1 cellular context compared by ENCODE assay signal in the genomic region with DNA sequence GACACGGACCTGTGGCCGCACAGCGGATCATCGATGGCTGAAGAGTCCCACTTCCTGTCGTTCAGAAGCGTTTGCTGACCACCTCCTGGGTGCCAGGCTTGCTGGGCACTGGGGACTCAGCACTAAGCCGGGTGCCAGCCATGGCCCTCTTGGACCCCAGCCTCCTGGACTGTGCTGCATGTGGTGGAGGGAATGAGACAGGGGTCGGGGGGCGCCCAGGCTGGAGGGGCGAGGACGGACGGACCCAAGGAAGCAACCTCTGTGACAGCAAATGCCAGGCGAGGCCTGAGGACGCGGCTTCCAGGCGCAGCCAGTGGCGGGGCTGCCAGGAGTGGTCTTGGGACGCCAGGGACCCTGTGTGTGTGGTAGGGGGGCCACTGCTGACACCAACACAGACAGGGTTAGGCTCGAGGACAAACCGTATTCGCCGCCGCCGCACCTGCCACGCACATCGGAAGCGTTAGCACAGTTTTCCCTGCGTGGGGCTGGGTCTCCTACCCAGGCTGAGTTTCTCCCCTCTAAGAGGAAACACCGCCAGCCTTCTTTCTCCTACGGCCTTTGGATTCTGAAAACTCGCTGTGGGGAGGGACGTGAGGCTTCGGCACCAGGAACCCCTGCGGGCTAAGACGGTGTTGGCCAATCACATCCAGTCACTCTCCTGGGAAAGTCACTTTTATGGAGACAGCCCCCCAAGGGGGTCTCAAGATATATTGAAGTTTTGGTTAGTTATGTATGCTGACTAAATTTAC.
TF ChIP-seq lines count a peak whose summit lies in the region.

No MANE protein-coding gene starts in this region.

TF ChIP-seq in HepG2, 621 proteins besides CTCF, POLR2A, EP300 and RAD21:
- peak; percentile 60 for TF ChIP-seq AGO1 (IDR thresholded peaks at IDR 0.05; ENCODE audit: low read depth, low read length, poor library complexity, severe bottlenecking)
- TF ChIP-seq SP2 (CRISPR knock-in tag; IDR thresholded peaks at IDR 0.05): no peak
- peak; percentile 22; the same call in 1 of the 2 replicates for TF ChIP-seq ZBTB38 (CRISPR knock-in tag; IDR thresholded peaks at IDR 0.05)
- no peak for TF ChIP-seq ZNF782 (CRISPR knock-in tag; IDR thresholded peaks at IDR 0.05; ENCODE audit: borderline replicate concordance)
- 0 out of 2 replicates have a peak, but pooled peaks have one; percentile 26 for TF ChIP-seq PCBP1 (IDR thresholded peaks at IDR 0.05; ENCODE audit: borderline replicate concordance, low read depth, low read length)
- TF ChIP-seq KDM5B (CRISPR knock-in tag; IDR thresholded peaks at IDR 0.05; ENCODE audit: borderline replicate concordance): 0 out of 2 replicates have a peak, but pooled peaks have one; percentile 4
- TF ChIP-seq HNRNPL (IDR thresholded peaks at IDR 0.05; ENCODE audit: low read depth, low read length): 0 out of 2 replicates have a peak, but pooled peaks have one; percentile 17
- TF ChIP-seq, protein P1, sequence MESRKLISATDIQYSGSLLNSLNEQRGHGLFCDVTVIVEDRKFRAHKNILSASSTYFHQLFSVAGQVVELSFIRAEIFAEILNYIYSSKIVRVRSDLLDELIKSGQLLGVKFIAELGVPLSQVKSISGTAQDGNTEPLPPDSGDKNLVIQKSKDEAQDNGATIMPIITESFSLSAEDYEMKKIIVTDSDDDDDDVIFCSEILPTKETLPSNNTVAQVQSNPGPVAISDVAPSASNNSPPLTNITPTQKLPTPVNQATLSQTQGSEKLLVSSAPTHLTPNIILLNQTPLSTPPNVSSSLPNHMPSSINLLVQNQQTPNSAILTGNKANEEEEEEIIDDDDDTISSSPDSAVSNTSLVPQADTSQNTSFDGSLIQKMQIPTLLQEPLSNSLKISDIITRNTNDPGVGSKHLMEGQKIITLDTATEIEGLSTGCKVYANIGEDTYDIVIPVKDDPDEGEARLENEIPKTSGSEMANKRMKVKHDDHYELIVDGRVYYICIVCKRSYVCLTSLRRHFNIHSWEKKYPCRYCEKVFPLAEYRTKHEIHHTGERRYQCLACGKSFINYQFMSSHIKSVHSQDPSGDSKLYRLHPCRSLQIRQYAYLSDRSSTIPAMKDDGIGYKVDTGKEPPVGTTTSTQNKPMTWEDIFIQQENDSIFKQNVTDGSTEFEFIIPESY (CRISPR knock-in tag; IDR thresholded peaks at IDR 0.05): 0 out of 2 replicates have a peak, but pooled peaks have one; percentile 6
